ENCODE assay signal across 2 cellular contexts in the genomic region with DNA sequence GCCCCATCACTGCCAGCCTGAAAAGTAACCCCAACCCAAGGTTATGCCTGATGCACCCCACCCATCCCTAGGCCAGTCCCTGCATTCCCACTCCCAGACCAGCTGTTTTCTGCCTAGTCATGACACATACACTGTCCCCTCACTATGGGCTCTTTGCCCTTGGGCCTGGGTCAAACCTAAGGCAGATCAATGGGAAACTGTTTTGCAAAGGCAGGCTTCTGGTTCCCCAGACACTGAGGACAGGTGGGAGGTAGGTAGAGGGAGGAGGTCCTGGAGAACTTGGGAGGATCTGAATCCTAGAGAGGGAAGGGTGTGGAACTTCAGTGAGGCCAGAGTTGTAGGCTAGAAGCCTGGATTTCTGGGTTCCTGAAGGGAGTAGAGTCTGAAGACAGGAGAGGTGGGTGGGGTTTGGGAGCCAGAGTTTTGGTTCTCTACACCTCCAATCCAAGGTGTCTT.
TF ChIP-seq lines count a peak whose summit lies in the region.

No MANE protein-coding gene starts in this region.

TF ChIP-seq in GM23338, 12 proteins besides CTCF, POLR2A, EP300 and RAD21:
- TF ChIP-seq REST (IDR thresholded peaks at IDR 0.05; ENCODE audit: unreplicated experiment), result no peak
- TF ChIP-seq POLR2AphosphoS5 (IDR thresholded peaks at IDR 0.05; ENCODE audit: low read depth), result no peak
- no peak for TF ChIP-seq STAT1 (IDR thresholded peaks at IDR 0.05; ENCODE audit: unreplicated experiment)
- TF ChIP-seq ZNF462 (CRISPR knock-in tag; IDR thresholded peaks at IDR 0.05), result no peak
- TF ChIP-seq, protein P1, sequence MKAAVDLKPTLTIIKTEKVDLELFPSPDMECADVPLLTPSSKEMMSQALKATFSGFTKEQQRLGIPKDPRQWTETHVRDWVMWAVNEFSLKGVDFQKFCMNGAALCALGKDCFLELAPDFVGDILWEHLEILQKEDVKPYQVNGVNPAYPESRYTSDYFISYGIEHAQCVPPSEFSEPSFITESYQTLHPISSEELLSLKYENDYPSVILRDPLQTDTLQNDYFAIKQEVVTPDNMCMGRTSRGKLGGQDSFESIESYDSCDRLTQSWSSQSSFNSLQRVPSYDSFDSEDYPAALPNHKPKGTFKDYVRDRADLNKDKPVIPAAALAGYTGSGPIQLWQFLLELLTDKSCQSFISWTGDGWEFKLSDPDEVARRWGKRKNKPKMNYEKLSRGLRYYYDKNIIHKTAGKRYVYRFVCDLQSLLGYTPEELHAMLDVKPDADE (IDR thresholded peaks at IDR 0.05), result no peak
- no peak for TF ChIP-seq JUNB (IDR thresholded peaks at IDR 0.05; ENCODE audit: unreplicated experiment)
- TF ChIP-seq EZH2phosphoT487 (IDR thresholded peaks at IDR 0.05; ENCODE audit: unreplicated experiment), result no peak

TF ChIP-seq in WTC11, 78 proteins besides CTCF, POLR2A, EP300 and RAD21 (continued from another document):
- TF ChIP-seq, protein P2, sequence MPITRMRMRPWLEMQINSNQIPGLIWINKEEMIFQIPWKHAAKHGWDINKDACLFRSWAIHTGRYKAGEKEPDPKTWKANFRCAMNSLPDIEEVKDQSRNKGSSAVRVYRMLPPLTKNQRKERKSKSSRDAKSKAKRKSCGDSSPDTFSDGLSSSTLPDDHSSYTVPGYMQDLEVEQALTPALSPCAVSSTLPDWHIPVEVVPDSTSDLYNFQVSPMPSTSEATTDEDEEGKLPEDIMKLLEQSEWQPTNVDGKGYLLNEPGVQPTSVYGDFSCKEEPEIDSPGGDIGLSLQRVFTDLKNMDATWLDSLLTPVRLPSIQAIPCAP (CRISPR knock-in tag; IDR thresholded peaks at IDR 0.05), result no peak
- 0 out of 2 replicates have a peak, but pooled peaks have one; percentile 42 for TF ChIP-seq ZNF232 (CRISPR knock-in tag; IDR thresholded peaks at IDR 0.05)
